18 cellular contexts compared by ENCODE assay signal in genomic region chr14:54715244-54715643, GRCh38.
A peak's percentile ranks its signal among the peaks of the same experiment; 100 is the strongest.
DNase-seq lines count a peak whose midpoint lies in the region; ATAC-seq, FAIRE-seq and TF ChIP-seq lines count a peak whose summit lies in the region.
"Had no signal": no experiment of that assay in that cellular context is flagged by ENCODE, and none has a peak within 500 bp of the region (broad histone marks: within the 10 kb centered on the region; RNA-seq: fewer than 3 reads in every experiment).

No MANE protein-coding gene starts in this region.

- no peak for FAIRE-seq in HTR-8/SVneo (lab: Jason Lieb, UNC)
- FAIRE-seq: GM18507 had no signal

- H3K4me1 Mint-ChIP-seq in activated CD8-positive, alpha-beta T cell treated with anti-CD3 and anti-CD28 coated beads, Interleukin-2, amount 10 ng/mL, durations not matched to agents 7 days and 5 days (ENCODE audit: low read depth), result peaks cover 31% of the 10 kb centered on the region

- in situ Hi-C loops in mammary epithelial cell (cut with MboI; ENCODE audit: low sequenced_read_pairs in 2 of 2), result no loop called here

- H2AFZ ChIP-seq in mammary epithelial cell (ENCODE audit: low read depth, low read length), result no peak overlapping the region

- peaks cover 45% of the 10 kb centered on the region for H3K79me2 ChIP-seq in mammary epithelial cell (ENCODE audit: insufficient read depth, low read length)

- H3K27ac ChIP-seq in AG04450 (ENCODE audit: low read depth, low read length) (no peak overlapping the region), mammary epithelial cell (ENCODE audit: insufficient read depth, low read depth, low read length) (no peak overlapping the region)
- H3K27ac ChIP-seq: ovary had no signal

- peaks cover 3% of the 10 kb centered on the region for H3K4me1 ChIP-seq in mammary epithelial cell (ENCODE audit: insufficient read depth, low read length)
- H3K4me1 ChIP-seq: BE2C, HAP-1 had no signal

- DNase-seq in AG04450 (ENCODE audit: low read depth, low spot score), result no peak
- DNase-seq in HTR-8/SVneo (ENCODE audit: insufficient read length, low spot score), result peak; percentile 40
- DNase-seq in mammary epithelial cell, result peak; percentile 51
- DNase-seq in myocyte (ENCODE audit: low read depth), result peak; percentile 43
- no peak for DNase-seq in activated CD8-positive, alpha-beta T cell treated with anti-CD3 and anti-CD28 coated beads, Interleukin-2, amount 10 ng/mL, durations not matched to agents 7 days and 5 days
- no peak for DNase-seq in NCI-H128 (lab: John Stamatoyannopoulos, UW; ENCODE audit: unreplicated experiment)
- DNase-seq in stimulated activated CD4-positive, alpha-beta T cell treated with anti-CD3 and anti-CD28 coated beads, Interleukin-4, amount 100 ng/mL, for 24 hours, result no peak
- DNase-seq: activated CD4-positive, CD25-positive, alpha-beta regulatory T cell treated with anti-CD3 and anti-CD28 coated beads, Interleukin-2, amount 50 U/mL, for 72 hours; activated T-cell treated with anti-CD3 and anti-CD28 coated beads, Interleukin-2, amount 50 U/mL, for 1 hour; BE2C; effector memory CD8-positive, alpha-beta T cell; hippocampal formation; MG63; ovary; SW 1271 had no signal

- H3K4me2 ChIP-seq in mammary epithelial cell (ENCODE audit: insufficient read depth, low read depth, low read length), result no peak overlapping the region

- TF ChIP-seq CTCF in AG04450 (IDR thresholded peaks at IDR 0.05; ENCODE audit: low read depth, low read length) (peak; percentile 32; the same call in 1 of the 2 replicates), mammary epithelial cell (conservative IDR thresholded peaks at IDR 0.05 in 1 of 2, IDR thresholded peaks at IDR 0.05 in 1 of 2; ENCODE audit: extremely low read depth in 1 of 2, insufficient read depth in 1 of 2, low read depth in 1 of 2, low read length in 2 of 2) (peak; percentile 1 to 35)

- H4K20me1 ChIP-seq in mammary epithelial cell (ENCODE audit: insufficient read depth, low read length), result no peaks in the 10 kb centered on the region

- 75% methylated on average over 4 of the region's 4 CpGs for WGBS in mammary epithelial cell (ENCODE audit: low coverage, missing lambda C conversion rate)

- intact Hi-C loops in mammary epithelial cell (cut with micrococcal nuclease), result no loop called here

- H3K27me3 ChIP-seq in AG04450 (ENCODE audit: control insufficient read depth, insufficient read depth, low read length) (no peaks in the 10 kb centered on the region), mammary epithelial cell (ENCODE audit: insufficient read depth, low read length) (no peaks in the 10 kb centered on the region)
- H3K27me3 ChIP-seq: BE2C, MG63, ovary had no signal

- H3K4me3 Mint-ChIP-seq in activated CD8-positive, alpha-beta T cell treated with anti-CD3 and anti-CD28 coated beads, Interleukin-2, amount 10 ng/mL, durations not matched to agents 7 days and 5 days, result no peak overlapping the region
- H3K4me3 Mint-ChIP-seq: effector memory CD8-positive, alpha-beta T cell had no signal

- POLR2A ChIA-PET in AG04450 (lab: Yijun Ruan, JAX), result no interaction called here
- POLR2A ChIA-PET in activated CD8-positive, alpha-beta T cell treated with anti-CD3 and anti-CD28 coated beads, Interleukin-2, amount 10 ng/mL, durations not matched to agents 7 days and 5 days (lab: Charles Lee), result no interaction called here

- no peak overlapping the region for H3K27ac Mint-ChIP-seq in activated CD8-positive, alpha-beta T cell treated with anti-CD3 and anti-CD28 coated beads, Interleukin-2, amount 10 ng/mL, durations not matched to agents 7 days and 5 days
- H3K27ac Mint-ChIP-seq: effector memory CD8-positive, alpha-beta T cell had no signal

- H3K4me3 ChIP-seq in AG04450 (ENCODE audit: low read depth, low read length), result no peak overlapping the region
- H3K4me3 ChIP-seq in mammary epithelial cell (replicated peaks in 1 of 3; ENCODE audit: insufficient read depth in 1 of 3, low read depth in 2 of 3, low read length in 3 of 3), result no peak overlapping the region
- H3K4me3 ChIP-seq: HAP-1, MG63, ovary had no signal

- H3K36me3 Mint-ChIP-seq in activated CD8-positive, alpha-beta T cell treated with anti-CD3 and anti-CD28 coated beads, Interleukin-2, amount 10 ng/mL, durations not matched to agents 7 days and 5 days (ENCODE audit: low read depth), result peaks cover 7% of the 10 kb centered on the region

- peaks cover under 1% of the 10 kb centered on the region for H3K36me3 ChIP-seq in mammary epithelial cell (ENCODE audit: insufficient read depth, low read length)
- H3K36me3 ChIP-seq: BE2C, HAP-1, MG63, ovary had no signal

- H3K9me3 ChIP-seq in AG04450 (ENCODE audit: control insufficient read depth, insufficient read depth, low read length) (no peaks in the 10 kb centered on the region), mammary epithelial cell (replicated peaks; ENCODE audit: insufficient read depth, low read length) (no peaks in the 10 kb centered on the region)
- H3K9me3 ChIP-seq: BE2C, HAP-1, MG63, ovary had no signal

- CTCF ChIA-PET in AG04450 (lab: Charles Lee), result no interaction called here
- CTCF ChIA-PET in mammary epithelial cell (lab: Charles Lee; ENCODE audit: low non-redundant PET), result no interaction called here
- CTCF ChIA-PET in activated CD8-positive, alpha-beta T cell treated with anti-CD3 and anti-CD28 coated beads, Interleukin-2, amount 10 ng/mL, durations not matched to agents 7 days and 5 days (lab: Charles Lee), result no interaction called here

- no peak overlapping the region for H3K9ac ChIP-seq in mammary epithelial cell (ENCODE audit: insufficient read depth, low read length)

- peaks cover 12% of the 10 kb centered on the region for H3K27me3 Mint-ChIP-seq in activated CD8-positive, alpha-beta T cell treated with anti-CD3 and anti-CD28 coated beads, Interleukin-2, amount 10 ng/mL, durations not matched to agents 7 days and 5 days (ENCODE audit: low read depth)

- peaks cover 5% of the 10 kb centered on the region for H3K9me3 Mint-ChIP-seq in activated CD8-positive, alpha-beta T cell treated with anti-CD3 and anti-CD28 coated beads, Interleukin-2, amount 10 ng/mL, durations not matched to agents 7 days and 5 days (ENCODE audit: insufficient read depth)
- H3K9me3 Mint-ChIP-seq: effector memory CD8-positive, alpha-beta T cell had no signal

- dilution Hi-C loops in mammary epithelial cell (cut with HindIII; ENCODE audit: low sequenced_read_pairs), result no loop called here

- no peak for ATAC-seq in activated CD8-positive, alpha-beta T cell treated with anti-CD3 and anti-CD28 coated beads, Interleukin-2, amount 10 ng/mL, durations not matched to agents 7 days and 5 days
- ATAC-seq in GM21447 (IDR thresholded peaks at IDR 0.05; ENCODE audit: unreplicated experiment), result no peak
- ATAC-seq: effector memory CD8-positive, alpha-beta T cell had no signal

- no TSS peak for BruUV-seq in mammary epithelial cell (replicated peaks; lab: Mats Ljungman, UMichigan)

Comparison
In these comparisons a context has a peak if more than half of its experiments do, and no peak if none do; other contexts are left out.
1. DNase-seq: peak in HTR-8/SVneo (single experiment), mammary epithelial cell (single experiment) and myocyte (single experiment); none in AG04450 (single experiment), activated CD8-positive, alpha-beta T cell treated with anti-CD3 and anti-CD28 coated beads, Interleukin-2, amount 10 ng/mL, durations not matched to agents 7 days and 5 days (single experiment), NCI-H128 (single experiment) and stimulated activated CD4-positive, alpha-beta T cell treated with anti-CD3 and anti-CD28 coated beads, Interleukin-4, amount 100 ng/mL, for 24 hours (single experiment).